In the genomic region with DNA sequence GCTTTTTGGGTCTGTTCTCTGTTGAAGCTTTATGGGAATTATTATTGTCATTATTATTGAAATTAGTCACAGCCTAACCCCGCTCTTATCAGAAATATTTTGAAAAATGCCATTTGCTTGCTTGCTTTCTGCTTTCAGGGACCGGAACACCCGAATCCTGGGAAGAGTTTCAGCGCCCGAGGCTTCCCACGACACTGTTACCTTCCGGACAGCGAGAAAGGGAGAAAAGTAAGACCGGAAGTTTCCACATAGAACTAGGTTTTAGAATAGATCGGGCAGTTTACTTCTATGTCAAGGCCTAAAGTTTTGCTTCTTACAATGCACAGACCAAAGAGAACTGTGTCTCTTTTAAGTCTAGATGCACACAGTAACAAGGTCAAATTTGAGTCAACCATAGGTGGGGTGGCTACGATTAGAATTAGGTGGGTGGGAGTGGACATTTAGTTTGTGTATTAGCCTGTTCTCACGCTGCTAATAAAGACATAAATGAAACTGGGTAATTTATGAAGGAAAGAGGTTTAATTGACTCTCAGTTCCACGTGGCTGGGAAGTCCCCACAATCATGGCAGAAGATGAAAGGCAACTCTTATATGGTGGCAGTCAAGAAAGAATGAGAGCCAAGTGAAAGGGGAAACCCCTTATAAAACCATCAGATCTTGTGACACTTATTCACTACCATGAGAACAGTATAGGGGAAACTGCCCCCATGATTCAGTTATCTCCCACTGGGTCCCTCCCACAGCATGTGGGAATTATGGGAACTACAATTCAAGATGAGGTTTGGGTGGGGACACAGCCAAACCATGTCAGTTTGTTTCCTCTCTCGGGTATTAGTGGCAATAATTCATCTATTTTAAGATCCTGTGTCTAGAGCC, we compare ENCODE assay signal across 10 cellular contexts. TPM values are rescaled to one million over a fixed set of nuclear protein-coding genes. Genes with fewer than 3 reads are reported as not detected.
A peak's percentile ranks its signal among the peaks of the same experiment; 100 is the strongest.
DNase-seq lines count a peak whose midpoint lies in the region; ATAC-seq and TF ChIP-seq lines count a peak whose summit lies in the region.
"Had no signal": no experiment of that assay in that cellular context is flagged by ENCODE, and none has a peak within 500 bp of the region (broad histone marks: within the 10 kb centered on the region; RNA-seq: fewer than 3 reads in every experiment).

No MANE protein-coding gene starts in this region.

- TF ChIP-seq EP300 in sigmoid colon (IDR thresholded peaks at IDR 0.05): no peak

- H3K4me1 Mint-ChIP-seq in activated CD4-positive, alpha-beta T cell treated with anti-CD3 and anti-CD28 coated beads, Interleukin-2, amount 10 ng/mL, durations not matched to agents 24 days and 14 days: peaks cover 12% of the 10 kb centered on the region
- H3K4me1 Mint-ChIP-seq in T-helper 17 cell: peaks cover 13% of the 10 kb centered on the region

- no peak for TF ChIP-seq POLR2A in sigmoid colon (IDR thresholded peaks at IDR 0.05)

- no peak for DNase-seq in activated CD4-positive, alpha-beta T cell treated with anti-CD3 and anti-CD28 coated beads, Interleukin-2, amount 10 ng/mL, durations not matched to agents 24 days and 14 days
- no peak for DNase-seq in activated CD4-positive, alpha-beta T cell treated with anti-CD3 and anti-CD28 coated beads for 1 hour
- no peak for DNase-seq in T-helper 17 cell
- peak in 2 of 3 experiments; percentile 15 to 26 for DNase-seq in stimulated activated CD4-positive, alpha-beta T cell treated with anti-CD3 and anti-CD28 coated beads, TNF-alpha, amount 100 ng/mL, for 24 hours (ENCODE audit: low read depth in 3 of 3)
- no peak for DNase-seq in sigmoid colon
- DNase-seq in GM23248: no peak
- DNase-seq in smooth muscle cell (lab: John Stamatoyannopoulos, UW; ENCODE audit: unreplicated experiment): no peak
- DNase-seq: foreskin melanocyte, NCI-H526 treated with DMSO at 0.1 percent for 48 hours had no signal

- H3K9me2 ChIP-seq in GM23248 (ENCODE audit: insufficient read depth): no peaks in the 10 kb centered on the region

- H3K27ac ChIP-seq in sigmoid colon (no peak overlapping the region), GM23248 (no peak overlapping the region), smooth muscle cell (ENCODE audit: low read depth) (no peak overlapping the region)

- no peaks in the 10 kb centered on the region for H3K36me3 Mint-ChIP-seq in activated CD4-positive, alpha-beta T cell treated with anti-CD3 and anti-CD28 coated beads, Interleukin-2, amount 10 ng/mL, durations not matched to agents 24 days and 14 days (ENCODE audit: low read depth)
- peaks cover 4% of the 10 kb centered on the region for H3K36me3 Mint-ChIP-seq in T-helper 17 cell (ENCODE audit: low read depth)

- H3K27me3 ChIP-seq in sigmoid colon (no peaks in the 10 kb centered on the region), GM23248 (replicated peaks; ENCODE audit: insufficient read depth) (peaks cover 8% of the 10 kb centered on the region), smooth muscle cell (ENCODE audit: low read depth) (no peaks in the 10 kb centered on the region)

- H3K4me2 ChIP-seq in GM23248 (ENCODE audit: unreplicated experiment) (no peak overlapping the region), smooth muscle cell (no peak overlapping the region)

- intact Hi-C loops in activated CD4-positive, alpha-beta T cell treated with anti-CD3 and anti-CD28 coated beads, Interleukin-2, amount 10 ng/mL, durations not matched to agents 24 days and 14 days (cut with micrococcal nuclease): loop anchor here (2.0 kb wide), 1 partner anchor 29 kb away; no protein-coding TSS in a partner anchor
- intact Hi-C loops in sigmoid colon (cut with DNase I): loop anchor here (10.0 kb wide), 1 partner anchor 85 kb away; no protein-coding TSS in a partner anchor

- WGBS in sigmoid colon, 2 donors: 71 to 75% methylated on average over 14 of the region's 14 CpGs
- 79 to 83% methylated on average over 14 of the region's 14 CpGs for WGBS in GM23248 (ENCODE audit: low coverage in 1 of 2, low lambda C conversion rate in 2 of 2, missing lambda C conversion rate in 2 of 2), 2 experiments
- WGBS in smooth muscle cell (ENCODE audit: low lambda C conversion rate): 93% methylated on average over 14 of the region's 14 CpGs

- H3K9ac ChIP-seq in GM23248 (no peak overlapping the region), smooth muscle cell (ENCODE audit: low read depth) (no peak overlapping the region)

- no peaks in the 10 kb centered on the region for H3K9me3 Mint-ChIP-seq in activated CD4-positive, alpha-beta T cell treated with anti-CD3 and anti-CD28 coated beads, Interleukin-2, amount 10 ng/mL, durations not matched to agents 24 days and 14 days

- H3K9me3 ChIP-seq in T-helper 17 cell (ENCODE audit: control insufficient read depth, low read length, poor library complexity, severe bottlenecking) (no peaks in the 10 kb centered on the region), sigmoid colon (no peaks in the 10 kb centered on the region), GM23248 (ENCODE audit: low read depth) (no peaks in the 10 kb centered on the region), smooth muscle cell (replicated peaks; ENCODE audit: low read depth) (no peaks in the 10 kb centered on the region)

- H3K79me2 ChIP-seq in GM23248 (ENCODE audit: insufficient read depth) (no peaks in the 10 kb centered on the region), smooth muscle cell (ENCODE audit: low read depth) (no peaks in the 10 kb centered on the region)

- ATAC-seq in GM21723 (IDR thresholded peaks at IDR 0.05; ENCODE audit: unreplicated experiment) (peak; percentile 52), T-helper 17 cell (peak; percentile 87)

- peaks cover 0 to 9% (median 4%) of the 10 kb centered on the region in 4 donors for H3K4me1 ChIP-seq in sigmoid colon
- no peaks in the 10 kb centered on the region for H3K4me1 ChIP-seq in GM23248 (ENCODE audit: insufficient read depth)
- H3K4me1 ChIP-seq in smooth muscle cell (ENCODE audit: low read depth): peaks cover 5% of the 10 kb centered on the region

- H3F3A ChIP-seq in GM23248 (ENCODE audit: insufficient read depth) (no peaks in the 10 kb centered on the region), smooth muscle cell (ENCODE audit: low read depth) (no peaks in the 10 kb centered on the region)

- TF ChIP-seq CTCF in sigmoid colon (IDR thresholded peaks at IDR 0.05): no peak
- TF ChIP-seq CTCF in smooth muscle cell (IDR thresholded peaks at IDR 0.05; ENCODE audit: borderline replicate concordance, insufficient read depth, poor library complexity, severe bottlenecking): no peak

- H3K36me3 ChIP-seq in sigmoid colon: peaks cover 0 to 24% (median 0%) of the 10 kb centered on the region in 4 donors
- H3K36me3 ChIP-seq in GM23248 (ENCODE audit: low read depth): no peaks in the 10 kb centered on the region
- peaks cover 7% of the 10 kb centered on the region for H3K36me3 ChIP-seq in smooth muscle cell (ENCODE audit: low read depth)

- H2AFZ ChIP-seq in GM23248 (no peak overlapping the region), smooth muscle cell (ENCODE audit: low read depth) (no peak overlapping the region)

- H4K20me1 ChIP-seq in GM23248 (ENCODE audit: insufficient read depth) (no peaks in the 10 kb centered on the region), smooth muscle cell (ENCODE audit: low read depth) (peaks cover 3% of the 10 kb centered on the region)

- H3K4me3 Mint-ChIP-seq in activated CD4-positive, alpha-beta T cell treated with anti-CD3 and anti-CD28 coated beads, Interleukin-2, amount 10 ng/mL, durations not matched to agents 24 days and 14 days: no peak overlapping the region
- H3K4me3 Mint-ChIP-seq in T-helper 17 cell: no peak overlapping the region

- H3K27ac Mint-ChIP-seq in activated CD4-positive, alpha-beta T cell treated with anti-CD3 and anti-CD28 coated beads, Interleukin-2, amount 10 ng/mL, durations not matched to agents 24 days and 14 days: peak overlapping the region; percentile 10
- H3K27ac Mint-ChIP-seq in T-helper 17 cell: peak overlapping the region; percentile 67

- no peak overlapping the region for H3K4me3 ChIP-seq in sigmoid colon
- no peak overlapping the region for H3K4me3 ChIP-seq in GM23248
- H3K4me3 ChIP-seq in smooth muscle cell: no peak overlapping the region

- in situ Hi-C loops in GM23248 (cut with MboI): loop anchor here (25.0 kb wide), 1 partner anchor 488 kb away; no protein-coding TSS in a partner anchor

- H3K27me3 Mint-ChIP-seq in activated CD4-positive, alpha-beta T cell treated with anti-CD3 and anti-CD28 coated beads, Interleukin-2, amount 10 ng/mL, durations not matched to agents 24 days and 14 days: peaks cover 24% of the 10 kb centered on the region
- H3K27me3 Mint-ChIP-seq in T-helper 17 cell: no peaks in the 10 kb centered on the region

RNA-seq across cellular contexts. Expression of gene MPEG1, which starts 12.9 kb away (rescaled TPM):
- not detected in 2 replicates for total RNA-seq in activated CD4-positive, alpha-beta T cell treated with anti-CD3 and anti-CD28 coated beads, Interleukin-2, amount 10 ng/mL, durations not matched to agents 24 days and 14 days
- total RNA-seq in T-helper 17 cell (10 to 100 TPM in 1 of 2 donors, 1 to 10 TPM in 1; 5.4 to 12.0 TPM), sigmoid colon (10 to 100 TPM in 3 of 4 donors, 1 to 10 TPM in 1; 8.0 to 23.5 (median 13.6) TPM), smooth muscle cell (0.13 TPM in 1 of 2 replicates, not detected in the other)
- polyA plus RNA-seq in sigmoid colon (10 to 100 TPM in 2 of 3 donors, 1 to 10 TPM in 1; 9.6 to 63.8 (median 32.4) TPM), GM23248 (2016; fragmentation: Nextera tagmentation; extraction: Ambion mirVana) (not detected in 2 replicates), smooth muscle cell (0.07 TPM in 1 of 2 replicates, not detected in the other)
- not detected in 2 replicates for total RNA-seq in GM23248 (2014; rRNA removed; shearing (Covaris generic))

RNA-seq across cellular contexts. Expression of gene DTX4, which starts 27.9 kb away (rescaled TPM):
- 0.17 and 0.47 TPM in 2 replicates for total RNA-seq in activated CD4-positive, alpha-beta T cell treated with anti-CD3 and anti-CD28 coated beads, Interleukin-2, amount 10 ng/mL, durations not matched to agents 24 days and 14 days
- total RNA-seq in T-helper 17 cell: 1 to 10 TPM; 1.1 to 1.4 TPM
- total RNA-seq in sigmoid colon: 1 to 10 TPM; 3.5 to 7.8 (median 4.1) TPM
- 10 to 100 TPM; 21.0 to 29.0 (median 24.7) TPM for polyA plus RNA-seq in sigmoid colon
- 0.22 and 0.38 TPM in 2 replicates for total RNA-seq in GM23248 (2014; rRNA removed; shearing (Covaris generic))
- polyA plus RNA-seq in GM23248 (2016; fragmentation: Nextera tagmentation; extraction: Ambion mirVana): 0.10 and 0.16 TPM in 2 replicates
- 13.0 and 14.2 TPM in 2 replicates for total RNA-seq in smooth muscle cell
- 10.2 and 14.1 TPM in 2 replicates for polyA plus RNA-seq in smooth muscle cell

RNA-seq across cellular contexts. Expression of gene FAM111A, which starts 57.1 kb away (rescaled TPM):
- total RNA-seq in activated CD4-positive, alpha-beta T cell treated with anti-CD3 and anti-CD28 coated beads, Interleukin-2, amount 10 ng/mL, durations not matched to agents 24 days and 14 days: 62.2 and 71.2 TPM in 2 replicates
- 10 to 100 TPM; 60.5 to 63.6 TPM for total RNA-seq in T-helper 17 cell
- 10 to 100 TPM; 26.0 to 33.4 (median 29.0) TPM for total RNA-seq in sigmoid colon
- 10 to 100 TPM in 1 of 3 donors, 1 to 10 TPM in 2; 6.6 to 22.1 (median 9.0) TPM for polyA plus RNA-seq in sigmoid colon
- total RNA-seq in GM23248 (2014; rRNA removed; shearing (Covaris generic)): 32.3 and 55.3 TPM in 2 replicates
- 27.7 and 31.6 TPM in 2 replicates for polyA plus RNA-seq in GM23248 (2016; fragmentation: Nextera tagmentation; extraction: Ambion mirVana)
- 14.3 and 36.8 TPM in 2 replicates for total RNA-seq in smooth muscle cell
- 6.2 and 11.1 TPM in 2 replicates for polyA plus RNA-seq in smooth muscle cell

Comparison
In these comparisons a context has a peak if more than half of its experiments do, and no peak if none do; other contexts are left out.
1. DNase-seq: peak in stimulated activated CD4-positive, alpha-beta T cell treated with anti-CD3 and anti-CD28 coated beads, TNF-alpha, amount 100 ng/mL, for 24 hours (2 of 3); none in activated CD4-positive, alpha-beta T cell treated with anti-CD3 and anti-CD28 coated beads, Interleukin-2, amount 10 ng/mL, durations not matched to agents 24 days and 14 days (single experiment), activated CD4-positive, alpha-beta T cell treated with anti-CD3 and anti-CD28 coated beads for 1 hour (single experiment), T-helper 17 cell (0 of 3), sigmoid colon (single experiment), GM23248 (single experiment) and smooth muscle cell (single experiment).